ENCODE assay signal across 1 cellular context in genomic region chr20:23269954-23270353, GRCh38.
TF ChIP-seq lines count a peak whose summit lies in the region.

No MANE protein-coding gene starts in this region.

TF ChIP-seq in GM23338, 12 proteins besides CTCF, POLR2A, EP300 and RAD21 (continued from another document):
- TF ChIP-seq ZNF462 (CRISPR knock-in tag; IDR thresholded peaks at IDR 0.05): no peak
